In genomic region chr4:22988526-22988925, GRCh38 we compare ENCODE assay signal across 1 cellular context.
TF ChIP-seq lines count a peak whose summit lies in the region.

No MANE protein-coding gene starts in this region.

TF ChIP-seq in WTC11, 78 proteins besides CTCF, POLR2A, EP300 and RAD21 (continued from another document):
- TF ChIP-seq ERG (CRISPR knock-in tag; IDR thresholded peaks at IDR 0.05) = no peak
- no peak for TF ChIP-seq CREB1 (CRISPR knock-in tag; IDR thresholded peaks at IDR 0.05)
- TF ChIP-seq, protein P1, sequence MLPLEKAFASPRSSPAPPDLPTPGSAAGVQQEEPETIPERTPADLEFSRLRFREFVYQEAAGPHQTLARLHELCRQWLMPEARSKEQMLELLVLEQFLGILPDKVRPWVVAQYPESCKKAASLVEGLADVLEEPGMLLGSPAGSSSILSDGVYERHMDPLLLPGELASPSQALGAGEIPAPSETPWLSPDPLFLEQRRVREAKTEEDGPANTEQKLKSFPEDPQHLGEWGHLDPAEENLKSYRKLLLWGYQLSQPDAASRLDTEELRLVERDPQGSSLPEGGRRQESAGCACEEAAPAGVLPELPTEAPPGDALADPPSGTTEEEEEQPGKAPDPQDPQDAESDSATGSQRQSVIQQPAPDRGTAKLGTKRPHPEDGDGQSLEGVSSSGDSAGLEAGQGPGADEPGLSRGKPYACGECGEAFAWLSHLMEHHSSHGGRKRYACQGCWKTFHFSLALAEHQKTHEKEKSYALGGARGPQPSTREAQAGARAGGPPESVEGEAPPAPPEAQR (CRISPR knock-in tag; IDR thresholded peaks at IDR 0.05) = no peak
- no peak for TF ChIP-seq ZNF423 (CRISPR knock-in tag; IDR thresholded peaks at IDR 0.05)
- TF ChIP-seq ZBTB43 (CRISPR knock-in tag; IDR thresholded peaks at IDR 0.05) = no peak
- TF ChIP-seq, protein P2, sequence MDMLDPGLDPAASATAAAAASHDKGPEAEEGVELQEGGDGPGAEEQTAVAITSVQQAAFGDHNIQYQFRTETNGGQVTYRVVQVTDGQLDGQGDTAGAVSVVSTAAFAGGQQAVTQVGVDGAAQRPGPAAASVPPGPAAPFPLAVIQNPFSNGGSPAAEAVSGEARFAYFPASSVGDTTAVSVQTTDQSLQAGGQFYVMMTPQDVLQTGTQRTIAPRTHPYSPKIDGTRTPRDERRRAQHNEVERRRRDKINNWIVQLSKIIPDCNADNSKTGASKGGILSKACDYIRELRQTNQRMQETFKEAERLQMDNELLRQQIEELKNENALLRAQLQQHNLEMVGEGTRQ (CRISPR knock-in tag; IDR thresholded peaks at IDR 0.05) = no peak
- TF ChIP-seq ZNF138 (CRISPR knock-in tag; conservative IDR thresholded peaks at IDR 0.05) = no peak
- no peak for TF ChIP-seq TEAD4 (CRISPR knock-in tag; IDR thresholded peaks at IDR 0.05)
- TF ChIP-seq EMX1 (CRISPR knock-in tag; IDR thresholded peaks at IDR 0.05) = no peak
- no peak for TF ChIP-seq ELF4 (CRISPR knock-in tag; IDR thresholded peaks at IDR 0.05; ENCODE audit: low read depth)
